Comparison of ENCODE assay signal across 25 cellular contexts in genomic region chr5:38722918-38723317, GRCh38.
A peak's percentile ranks its signal among the peaks of the same experiment; 100 is the strongest.
DNase-seq lines count a peak whose midpoint lies in the region; ATAC-seq and TF ChIP-seq lines count a peak whose summit lies in the region.
"Had no signal": no experiment of that assay in that cellular context is flagged by ENCODE, and none has a peak within 500 bp of the region (broad histone marks: within the 10 kb centered on the region; RNA-seq: fewer than 3 reads in every experiment).

No MANE protein-coding gene starts in this region.

- no TSS peak for BruUV-seq in A673 (replicated peaks; lab: Mats Ljungman, UMichigan)

- H2BK5ac ChIP-seq in mesenchymal stem cell (ENCODE audit: low read depth, low read length, poor library complexity, severe bottlenecking) = no peak overlapping the region

- POLR2A ChIA-PET in A673 (lab: Charles Lee; ENCODE audit: low non-redundant PET) = no interaction called here

- H3K14ac ChIP-seq in mesenchymal stem cell (ENCODE audit: low read length in 2 of 2) = no peak overlapping the region

- H4K8ac ChIP-seq in mesenchymal stem cell (ENCODE audit: low read length) = no peak overlapping the region

- peaks cover 85% of the 10 kb centered on the region for H3K4me1 ChIP-seq in A673 (ENCODE audit: insufficient read depth, low read length, poor library complexity, severe bottlenecking)
- peaks cover 3% of the 10 kb centered on the region for H3K4me1 ChIP-seq in mesenchymal stem cell (ENCODE audit: control insufficient read depth, insufficient read depth, low read depth, low read length)
- H3K4me1 ChIP-seq: body of pancreas, pancreas, thyroid gland had no signal

- CTCF ChIA-PET in A673 (lab: Charles Lee) = no interaction called here

- H3K4ac ChIP-seq in mesenchymal stem cell (ENCODE audit: low read depth in 1 of 2, low read length in 2 of 2) = peak overlapping the region in 1 of 2 experiments; percentile 21

- H3K27ac ChIP-seq in A673 (ENCODE audit: low read depth, low read length, poor library complexity, severe bottlenecking) (peak overlapping the region; percentile 93), mesenchymal stem cell (ENCODE audit: low read length, poor library complexity, severe bottlenecking) (no peak overlapping the region), WERI-Rb-1 (no peak overlapping the region)
- H3K27ac ChIP-seq: body of pancreas, gastrocnemius medialis, pancreas, thyroid gland, VCaP had no signal

- no peak overlapping the region for H3K9ac ChIP-seq in mesenchymal stem cell (ENCODE audit: low read length)

- H2BK15ac ChIP-seq in mesenchymal stem cell (ENCODE audit: low read depth, poor library complexity, severe bottlenecking) = no peak overlapping the region

- WGBS in mesenchymal stem cell = 78% methylated on average over 5 of the region's 5 CpGs

- H2AFZ ChIP-seq in mesenchymal stem cell (ENCODE audit: low read depth, low read length) = no peak overlapping the region

- no peak overlapping the region for H2AK5ac ChIP-seq in mesenchymal stem cell (ENCODE audit: low read length, severe bottlenecking)

- no peak overlapping the region for H3K27ac Mint-ChIP-seq in activated T-helper 17 cell treated with anti-CD3 and anti-CD28 coated beads, Interleukin-2, amount 50 U/mL, for 72 hours
- no peak overlapping the region for H3K27ac Mint-ChIP-seq in stimulated activated memory B cell treated with anti-CD40 and anti-IgM and Interleukin-4, amounts not matched to agents 10 μg/mL and 1 μg/mL and 100 μg/mL, for 72 hours
- H3K27ac Mint-ChIP-seq: CD4-positive, alpha-beta memory T cell; natural killer cell treated with Interleukin-12 subunit alpha and Interleukin-12 subunit beta and Interleukin-15 and Interleukin-18, amount 100 ng/mL, for 72 hours; stimulated activated naive CD8-positive, alpha-beta T cell treated with anti-CD3 and anti-CD28 coated beads, Interleukin-15, Interleukin-2, amounts not matched to agents 100 ng/mL and 50 ng/mL, for 24 hours; T-helper 2 cell treated with Interferon-gamma antibody and Interleukin-4, amounts not matched to agents 5 μg/mL and 100 μg/mL, for 36 hours had no signal

- H3K4me3 Mint-ChIP-seq in activated T-helper 17 cell treated with anti-CD3 and anti-CD28 coated beads, Interleukin-2, amount 50 U/mL, for 72 hours = no peak overlapping the region
- H3K4me3 Mint-ChIP-seq in stimulated activated memory B cell treated with anti-CD40 and anti-IgM and Interleukin-4, amounts not matched to agents 10 μg/mL and 1 μg/mL and 100 μg/mL, for 72 hours = no peak overlapping the region
- H3K4me3 Mint-ChIP-seq: CD4-positive, alpha-beta memory T cell; natural killer cell treated with Interleukin-12 subunit alpha and Interleukin-12 subunit beta and Interleukin-15 and Interleukin-18, amount 100 ng/mL, for 72 hours; stimulated activated naive CD8-positive, alpha-beta T cell treated with anti-CD3 and anti-CD28 coated beads, Interleukin-15, Interleukin-2, amounts not matched to agents 100 ng/mL and 50 ng/mL, for 24 hours; T-helper 2 cell treated with Interferon-gamma antibody and Interleukin-4, amounts not matched to agents 5 μg/mL and 100 μg/mL, for 36 hours had no signal

- H3K18ac ChIP-seq in mesenchymal stem cell (ENCODE audit: low read depth in 1 of 2, low read length in 2 of 2) = peak overlapping the region in 1 of 2 experiments; percentile 44

- H3K9me3 Mint-ChIP-seq in activated T-helper 17 cell treated with anti-CD3 and anti-CD28 coated beads, Interleukin-2, amount 50 U/mL, for 72 hours = no peaks in the 10 kb centered on the region
- peaks cover 2% of the 10 kb centered on the region for H3K9me3 Mint-ChIP-seq in stimulated activated memory B cell treated with anti-CD40 and anti-IgM and Interleukin-4, amounts not matched to agents 10 μg/mL and 1 μg/mL and 100 μg/mL, for 72 hours
- H3K9me3 Mint-ChIP-seq: natural killer cell treated with Interleukin-12 subunit alpha and Interleukin-12 subunit beta and Interleukin-15 and Interleukin-18, amount 100 ng/mL, for 72 hours; stimulated activated naive CD8-positive, alpha-beta T cell treated with anti-CD3 and anti-CD28 coated beads, Interleukin-15, Interleukin-2, amounts not matched to agents 100 ng/mL and 50 ng/mL, for 24 hours; T-helper 2 cell treated with Interferon-gamma antibody and Interleukin-4, amounts not matched to agents 5 μg/mL and 100 μg/mL, for 36 hours had no signal

- no peaks in the 10 kb centered on the region for H3K9me3 ChIP-seq in A673 (ENCODE audit: low read depth, low read length, poor library complexity, severe bottlenecking)
- H3K9me3 ChIP-seq in mesenchymal stem cell (ENCODE audit: control insufficient read depth, low read length) = no peaks in the 10 kb centered on the region
- no peaks in the 10 kb centered on the region for H3K9me3 ChIP-seq in WERI-Rb-1 (ENCODE audit: severe bottlenecking)
- H3K9me3 ChIP-seq: body of pancreas, gastrocnemius medialis, pancreas, thyroid gland had no signal

- no peak overlapping the region for H2BK120ac ChIP-seq in mesenchymal stem cell (ENCODE audit: low read depth, low read length)

- TF ChIP-seq CTCF in A673 (conservative IDR thresholded peaks at IDR 0.05; ENCODE audit: low read depth, low read length) = no peak
- TF ChIP-seq CTCF in AG10803 (conservative IDR thresholded peaks at IDR 0.05; ENCODE audit: low read length) = no peak
- TF ChIP-seq CTCF in WERI-Rb-1 (IDR thresholded peaks at IDR 0.05; ENCODE audit: low read depth, low read length) = no peak

- H3K36me3 ChIP-seq in A673 (ENCODE audit: insufficient read depth, low read length, poor library complexity, severe bottlenecking) = no peaks in the 10 kb centered on the region
- no peaks in the 10 kb centered on the region for H3K36me3 ChIP-seq in mesenchymal stem cell (ENCODE audit: control insufficient read depth in 1 of 2, insufficient read depth in 2 of 2, low read depth in 1 of 2, low read length in 2 of 2)
- no peaks in the 10 kb centered on the region for H3K36me3 ChIP-seq in WERI-Rb-1
- H3K36me3 ChIP-seq: gastrocnemius medialis, pancreas, thyroid gland had no signal

- peaks cover 20% of the 10 kb centered on the region for H3K27me3 Mint-ChIP-seq in activated T-helper 17 cell treated with anti-CD3 and anti-CD28 coated beads, Interleukin-2, amount 50 U/mL, for 72 hours
- H3K27me3 Mint-ChIP-seq in stimulated activated memory B cell treated with anti-CD40 and anti-IgM and Interleukin-4, amounts not matched to agents 10 μg/mL and 1 μg/mL and 100 μg/mL, for 72 hours = no peaks in the 10 kb centered on the region

- DNase-seq in A673 (ENCODE audit: low spot score) (no peak), AG10803 (ENCODE audit: low read depth) (peak; percentile 11), mesenchymal stem cell (peak; percentile 20), hippocampal formation (lab: John Stamatoyannopoulos, UW) (no peak), WERI-Rb-1 (no peak)
- DNase-seq: activated gamma-delta T cell treated with Interleukin-2 at 50 U/mL for 16 hours; body of pancreas; CD4-positive, alpha-beta memory T cell; effector memory CD4-positive, alpha-beta T cell; hypothalamus; midbrain; NCI-H1048; NCI-H2029; NCI-H226; NCI-H774; pancreas; stimulated activated CD4-positive, alpha-beta T cell treated with anti-CD3 and anti-CD28 coated beads, Interleukin-4, amount 100 ng/mL, for 4 hours; thyroid gland had no signal

- peak; percentile 51 for ATAC-seq in activated T-helper 17 cell treated with anti-CD3 and anti-CD28 coated beads, Interleukin-2, amount 50 U/mL, for 72 hours (replicated peaks)
- ATAC-seq in stimulated activated memory B cell treated with anti-CD40 and anti-IgM and Interleukin-4, amounts not matched to agents 10 μg/mL and 1 μg/mL and 100 μg/mL, for 72 hours = no peak
- ATAC-seq: body of pancreas; gastrocnemius medialis; natural killer cell treated with Interleukin-12 subunit alpha and Interleukin-12 subunit beta and Interleukin-15 and Interleukin-18, amount 100 ng/mL, for 72 hours; pancreas had no signal

- H3K36me3 Mint-ChIP-seq in activated T-helper 17 cell treated with anti-CD3 and anti-CD28 coated beads, Interleukin-2, amount 50 U/mL, for 72 hours (ENCODE audit: low read depth) = no peaks in the 10 kb centered on the region
- H3K36me3 Mint-ChIP-seq in stimulated activated memory B cell treated with anti-CD40 and anti-IgM and Interleukin-4, amounts not matched to agents 10 μg/mL and 1 μg/mL and 100 μg/mL, for 72 hours = no peaks in the 10 kb centered on the region
- H3K36me3 Mint-ChIP-seq: CD4-positive, alpha-beta memory T cell; natural killer cell treated with Interleukin-12 subunit alpha and Interleukin-12 subunit beta and Interleukin-15 and Interleukin-18, amount 100 ng/mL, for 72 hours had no signal

- no peak overlapping the region for H3K23ac ChIP-seq in mesenchymal stem cell (ENCODE audit: low read length in 2 of 2)

- H3K4me3 ChIP-seq in A673 (ENCODE audit: low read depth, low read length, poor library complexity, severe bottlenecking) (no peak overlapping the region), AG10803 (ENCODE audit: low read length) (no peak overlapping the region), mesenchymal stem cell (ENCODE audit: insufficient read depth in 1 of 2, low read depth in 1 of 2, low read length in 2 of 2) (no peak overlapping the region), WERI-Rb-1 (ENCODE audit: low read depth, low read length) (no peak overlapping the region)
- H3K4me3 ChIP-seq: body of pancreas, gastrocnemius medialis, pancreas, thyroid gland had no signal

- H3K79me1 ChIP-seq in mesenchymal stem cell (replicated peaks; ENCODE audit: low read length, poor library complexity, severe bottlenecking) = no peaks in the 10 kb centered on the region

- H2BK12ac ChIP-seq in mesenchymal stem cell (ENCODE audit: low read length in 2 of 2) = peak overlapping the region in 1 of 2 experiments; percentile 57

- no peak overlapping the region for H4K91ac ChIP-seq in mesenchymal stem cell (ENCODE audit: low read length)

- no peak overlapping the region for H3K4me2 ChIP-seq in mesenchymal stem cell (ENCODE audit: low read length, poor library complexity, severe bottlenecking)

- intact Hi-C loops in A673 (cut with micrococcal nuclease; ENCODE audit: unreplicated experiment) = loop anchor here (5.0 kb wide), 1 partner anchor 1151 kb away; no protein-coding TSS in a partner anchor

- no peaks in the 10 kb centered on the region for H3K27me3 ChIP-seq in A673 (replicated peaks; ENCODE audit: insufficient read depth, low read depth, low read length, poor library complexity)
- H3K27me3 ChIP-seq in mesenchymal stem cell (ENCODE audit: control insufficient read depth in 1 of 2, insufficient read depth in 1 of 2, low read length in 2 of 2) = peaks cover 0 to 9% of the 10 kb centered on the region in 2 experiments
- H3K27me3 ChIP-seq in WERI-Rb-1 (ENCODE audit: insufficient read depth, low read depth, severe bottlenecking) = no peaks in the 10 kb centered on the region
- H3K27me3 ChIP-seq: body of pancreas, gastrocnemius medialis, pancreas, thyroid gland had no signal

- no peaks in the 10 kb centered on the region for H3K4me1 Mint-ChIP-seq in activated T-helper 17 cell treated with anti-CD3 and anti-CD28 coated beads, Interleukin-2, amount 50 U/mL, for 72 hours
- no peaks in the 10 kb centered on the region for H3K4me1 Mint-ChIP-seq in stimulated activated memory B cell treated with anti-CD40 and anti-IgM and Interleukin-4, amounts not matched to agents 10 μg/mL and 1 μg/mL and 100 μg/mL, for 72 hours
- H3K4me1 Mint-ChIP-seq: CD4-positive, alpha-beta memory T cell had no signal

Comparison
In these comparisons a context has a peak if more than half of its experiments do, and no peak if none do; other contexts are left out.
1. DNase-seq: peak in AG10803 (single experiment) and mesenchymal stem cell (single experiment); none in A673 (single experiment), hippocampal formation (0 of 2) and WERI-Rb-1 (single experiment).